In the genomic region with DNA sequence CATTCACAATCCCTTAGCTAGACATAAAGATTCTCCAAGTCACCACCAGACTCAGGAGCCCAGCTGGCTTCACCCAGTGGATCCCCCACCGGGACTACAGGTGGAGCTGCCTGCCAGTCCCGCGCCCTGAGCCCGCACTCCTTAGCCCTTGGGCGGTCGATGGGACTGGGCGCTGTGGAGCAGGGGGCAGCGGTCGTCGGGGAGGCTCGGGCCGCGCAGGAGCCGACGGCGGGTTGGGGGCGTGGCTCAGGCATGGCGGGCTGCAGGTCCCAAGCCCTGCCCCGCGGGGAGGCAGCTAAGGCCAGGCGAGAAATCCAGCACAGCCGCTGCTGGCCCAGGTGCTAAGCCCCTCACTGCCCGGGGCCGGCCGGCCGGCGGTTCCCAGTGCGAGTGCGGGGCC, we compare ENCODE assay signal across 4 cellular contexts. TPM values are rescaled to one million over a fixed set of nuclear protein-coding genes. Genes with fewer than 3 reads are reported as not detected.
"Had no signal": no experiment of that assay in that cellular context is flagged by ENCODE, and none has a peak within 500 bp of the region (broad histone marks: within the 10 kb centered on the region; RNA-seq: fewer than 3 reads in every experiment).

No MANE protein-coding gene starts in this region.

RNA-seq across cellular contexts. Expression of gene INSYN1, which starts 21.1 kb away (rescaled TPM):
- total RNA-seq: HepG2, HT-29, K562 had no signal
- polyA plus RNA-seq: HepG2, IgD-negative memory B cell, K562 had no signal

RNA-seq across cellular contexts. Expression of gene CD276, which starts 47.9 kb away (rescaled TPM):
- polyA plus RNA-seq: IgD-negative memory B cell had no signal
